19 cellular contexts compared by ENCODE assay signal in the genomic region with DNA sequence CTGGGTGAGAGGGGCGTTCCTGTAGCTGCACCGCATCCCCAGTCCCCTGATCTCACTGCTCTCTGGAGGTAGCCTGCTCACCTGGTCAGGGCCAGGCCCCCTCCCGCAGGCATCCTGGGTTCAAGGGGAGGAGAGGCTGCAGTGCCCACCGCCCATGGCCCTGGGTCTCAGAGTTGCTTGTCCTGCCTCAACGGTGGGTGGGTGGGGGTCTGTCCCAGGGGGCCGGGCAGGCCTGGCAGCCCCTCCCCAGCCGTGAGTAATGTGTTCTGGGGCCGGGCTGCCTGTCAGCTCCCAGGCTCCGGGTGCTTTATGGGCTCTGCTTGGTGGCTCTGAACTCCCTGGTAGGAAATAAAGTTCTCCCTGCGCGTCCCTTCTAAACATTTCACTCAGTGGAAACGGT.
"Had no signal": no experiment of that assay in that cellular context is flagged by ENCODE, and none has a peak within 500 bp of the region (broad histone marks: within the 10 kb centered on the region; RNA-seq: fewer than 3 reads in every experiment).

No MANE protein-coding gene starts in this region.

- ATAC-seq: activated CD8-positive, alpha-beta T cell treated with anti-CD3 and anti-CD28 coated beads for 36 hours; esophagus mucosa; mucosa of descending colon; naive thymus-derived CD8-positive, alpha-beta T cell; T-cell; WTC11 had no signal

- H3K4me1 ChIP-seq: parathyroid adenoma had no signal

- H3K9ac ChIP-seq: parathyroid adenoma had no signal

- DNase-seq: activated CD4-positive, alpha-beta T cell treated with anti-CD3 and anti-CD28 coated beads for 4 hours; activated CD8-positive, alpha-beta T cell treated with anti-CD3 and anti-CD28 coated beads for 36 hours; activated effector memory CD4-positive, alpha-beta T cell treated with anti-CD3 and anti-CD28 coated beads, Interleukin-2, amount 50 U/mL, for 16 hours; activated T-cell treated with anti-CD3 and anti-CD28 coated beads, Interleukin-2, amount 50 U/mL, for 48 hours; adrenal gland; caudate nucleus; glutamatergic neuron; kidney glomerular epithelial cell; mucosa of descending colon; naive thymus-derived CD8-positive, alpha-beta T cell; small intestine; stimulated activated CD4-positive, alpha-beta T cell treated with anti-CD3 and anti-CD28 coated beads, Interleukin-4, amount 100 ng/mL, for 24 hours; stimulated activated naive CD4-positive, alpha-beta T cell; T-cell had no signal

- H2AFZ ChIP-seq: parathyroid adenoma had no signal

- H3K27me3 ChIP-seq: adrenal gland had no signal

- H3K36me3 ChIP-seq: adrenal gland had no signal

- H3K9me3 ChIP-seq: adrenal gland, mucosa of descending colon, neutrophil had no signal

- H3K4me3 ChIP-seq: adrenal gland, mucosa of descending colon, SK-N-MC had no signal

- H3K27ac ChIP-seq: neutrophil, parathyroid adenoma, SK-N-MC had no signal
